In genomic region chr15:70486451-70487379, GRCh38 we compare ENCODE assay signal across 8 cellular contexts.
DNase-seq lines count a peak whose midpoint lies in the region; ATAC-seq and TF ChIP-seq lines count a peak whose summit lies in the region.

No MANE protein-coding gene starts in this region.

- no peak overlapping the region for H4K8ac ChIP-seq in neuronal stem cell (ENCODE audit: low read depth, low read length)

- no peaks in the 10 kb centered on the region for H3K27me3 ChIP-seq in PC-9 (ENCODE audit: insufficient read depth, low read depth)
- no peaks in the 10 kb centered on the region for H3K27me3 ChIP-seq in neuronal stem cell (ENCODE audit: control insufficient read depth in 3 of 3, insufficient read depth in 3 of 3, low read depth in 1 of 3, low read length in 3 of 3)
- H3K27me3 ChIP-seq in thyroid gland, result no peaks in the 10 kb centered on the region

- H3K9me3 ChIP-seq in PC-9 (ENCODE audit: insufficient read depth, low read depth) (no peaks in the 10 kb centered on the region), neuronal stem cell (replicated peaks in 1 of 2; ENCODE audit: control insufficient read depth in 2 of 2, insufficient read depth in 1 of 2, low read depth in 1 of 2, low read length in 2 of 2) (no peaks in the 10 kb centered on the region), thyroid gland (no peaks in the 10 kb centered on the region)

- H3K23ac ChIP-seq in neuronal stem cell (ENCODE audit: low read depth, low read length, poor library complexity), result no peak overlapping the region

- CTCF ChIA-PET in PC-9 (lab: Charles Lee), result interaction anchor here (0.6 to 1.1 kb wide), 2 partner anchors 30 to 1279 kb away, joined by 3 to 9 read pairs; no protein-coding TSS in a partner anchor

- H3K4me2 ChIP-seq in PC-9, result peak overlapping the region; percentile 72
- H3K4me2 ChIP-seq in neuronal stem cell (ENCODE audit: insufficient read depth, low read length, poor library complexity, severe bottlenecking), result no peak overlapping the region

- H3K9me2 ChIP-seq in PC-9 (ENCODE audit: insufficient read depth), result no peaks in the 10 kb centered on the region

- H2BK12ac ChIP-seq in neuronal stem cell (ENCODE audit: low read length), result no peak overlapping the region

- peak overlapping the region; percentile 2 for H3K18ac ChIP-seq in neuronal stem cell (ENCODE audit: low read length)

- no peak overlapping the region for H2AFZ ChIP-seq in PC-9
- no peak overlapping the region for H2AFZ ChIP-seq in neuronal stem cell (ENCODE audit: low read length)

- TF ChIP-seq CTCF in PC-9 (conservative IDR thresholded peaks at IDR 0.05), result no peak
- no peak for TF ChIP-seq CTCF in glutamatergic neuron (IDR thresholded peaks at IDR 0.05; ENCODE audit: partially characterized antibody, unreplicated experiment)
- no peak for TF ChIP-seq CTCF in thyroid gland (IDR thresholded peaks at IDR 0.05)

- H3K4me1 Mint-ChIP-seq in activated naive CD8-positive, alpha-beta T cell treated with anti-CD3 and anti-CD28 coated beads for 36 hours, result peaks cover 44% of the 10 kb centered on the region
- peaks cover 7% of the 10 kb centered on the region for H3K4me1 Mint-ChIP-seq in glutamatergic neuron (ENCODE audit: low read depth, unreplicated experiment)

- no peak overlapping the region for H2BK120ac ChIP-seq in neuronal stem cell (ENCODE audit: low read depth, low read length)

- peak overlapping the region; percentile 15 for H3K4me3 Mint-ChIP-seq in activated naive CD8-positive, alpha-beta T cell treated with anti-CD3 and anti-CD28 coated beads for 36 hours
- H3K4me3 Mint-ChIP-seq in glutamatergic neuron (ENCODE audit: unreplicated experiment), result no peak overlapping the region

- H3K9me3 Mint-ChIP-seq in activated naive CD8-positive, alpha-beta T cell treated with anti-CD3 and anti-CD28 coated beads for 36 hours, result no peaks in the 10 kb centered on the region
- H3K9me3 Mint-ChIP-seq in glutamatergic neuron (ENCODE audit: unreplicated experiment), result peaks cover 5% of the 10 kb centered on the region

- WGBS in neuronal stem cell (ENCODE audit: extremely low coverage in 2 of 2, insufficient read length in 2 of 2, insufficient replicate concordance in 1 of 2), 2 donors, result no CpG with 5 or more reads among the region's 16 CpGs
- 77 to 81% methylated on average over 13 to 16 of the region's 16 CpGs for WGBS in thyroid gland, 2 donors

- peaks cover 52% of the 10 kb centered on the region for H3K27me3 Mint-ChIP-seq in activated naive CD8-positive, alpha-beta T cell treated with anti-CD3 and anti-CD28 coated beads for 36 hours
- peaks cover 12% of the 10 kb centered on the region for H3K27me3 Mint-ChIP-seq in glutamatergic neuron (ENCODE audit: unreplicated experiment)

- no peak overlapping the region for H3K9ac ChIP-seq in neuronal stem cell (ENCODE audit: low read depth, low read length, poor library complexity)

- peaks cover 23% of the 10 kb centered on the region for H3F3A ChIP-seq in PC-9 (ENCODE audit: insufficient read depth, low read depth)

- H3K4ac ChIP-seq in neuronal stem cell (ENCODE audit: low read length), result no peak overlapping the region

- intact Hi-C loops in PC-9 (cut with micrococcal nuclease; ENCODE audit: unreplicated experiment), result loop anchor here (1.0 to 5.0 kb wide), 4 partner anchors 23 to 394 kb away; no protein-coding TSS in a partner anchor
- intact Hi-C loops in thyroid gland (cut with DNase I), result loop anchor here (5.0 kb wide), 1 partner anchor 1009 kb away; no protein-coding TSS in a partner anchor

- TF ChIP-seq POLR2A in thyroid gland (IDR thresholded peaks at IDR 0.05), result no peak

- H3K79me1 ChIP-seq in neuronal stem cell (ENCODE audit: low read depth, low read length), result no peaks in the 10 kb centered on the region

- peak overlapping the region; percentile 91 for H3K27ac ChIP-seq in PC-9
- H3K27ac ChIP-seq in neuronal stem cell (replicated peaks; ENCODE audit: low read length), result no peak overlapping the region
- no peak overlapping the region for H3K27ac ChIP-seq in thyroid gland

- H3K14ac ChIP-seq in neuronal stem cell (ENCODE audit: low read length), result peak overlapping the region; percentile 42

- no peaks in the 10 kb centered on the region for H3K79me2 ChIP-seq in PC-9 (ENCODE audit: low read depth)

- peak overlapping the region; percentile 73 for H3K27ac Mint-ChIP-seq in activated naive CD8-positive, alpha-beta T cell treated with anti-CD3 and anti-CD28 coated beads for 36 hours
- no peak overlapping the region for H3K27ac Mint-ChIP-seq in glutamatergic neuron (ENCODE audit: unreplicated experiment)

- ATAC-seq in GM18511 (IDR thresholded peaks at IDR 0.05; ENCODE audit: unreplicated experiment), result peak; percentile 82
- peak; percentile 49 for ATAC-seq in HG02840 (IDR thresholded peaks at IDR 0.05; ENCODE audit: low FRiP score, unreplicated experiment)

- DNase-seq in PC-9 (peak; percentile 51 to 86), neuronal stem cell (ENCODE audit: low spot score) (no peak), NCI-H524 treated with DMSO at 0.1 percent for 48 hours (lab: John Stamatoyannopoulos, UW) (no peak), glutamatergic neuron (no peak), thyroid gland (no peak)
- peak; percentile 87 for DNase-seq in activated naive CD8-positive, alpha-beta T cell treated with anti-CD3 and anti-CD28 coated beads for 36 hours

- POLR2A ChIA-PET in PC-9 (lab: Charles Lee; ENCODE audit: unreplicated experiment), result no interaction called here

- H3K36me3 Mint-ChIP-seq in activated naive CD8-positive, alpha-beta T cell treated with anti-CD3 and anti-CD28 coated beads for 36 hours, result no peaks in the 10 kb centered on the region
- no peaks in the 10 kb centered on the region for H3K36me3 Mint-ChIP-seq in glutamatergic neuron (ENCODE audit: unreplicated experiment)

- H3K36me3 ChIP-seq in PC-9 (ENCODE audit: low read depth), result no peaks in the 10 kb centered on the region
- no peaks in the 10 kb centered on the region for H3K36me3 ChIP-seq in neuronal stem cell (replicated peaks in 1 of 2; ENCODE audit: control insufficient read depth in 2 of 2, insufficient read depth in 2 of 2, low read length in 2 of 2)
- no peaks in the 10 kb centered on the region for H3K36me3 ChIP-seq in thyroid gland

- BruUV-seq in PC-9 (replicated peaks; lab: Mats Ljungman, UMichigan), result no TSS peak

- H3K4me3 ChIP-seq in PC-9, result no peak overlapping the region
- H3K4me3 ChIP-seq in neuronal stem cell (ENCODE audit: low read length in 2 of 2), result no peak overlapping the region
- no peak overlapping the region for H3K4me3 ChIP-seq in thyroid gland (replicated peaks in 1 of 3)

- H4K20me1 ChIP-seq in PC-9 (ENCODE audit: insufficient read depth), result no peaks in the 10 kb centered on the region

- H3K4me1 ChIP-seq in PC-9 (replicated peaks; ENCODE audit: insufficient read depth) (peaks cover 42% of the 10 kb centered on the region), neuronal stem cell (ENCODE audit: control insufficient read depth in 2 of 2, insufficient read depth in 1 of 2, low read depth in 1 of 2, low read length in 2 of 2) (no peaks in the 10 kb centered on the region), thyroid gland (no peaks in the 10 kb centered on the region)

- H2BK5ac ChIP-seq in neuronal stem cell (ENCODE audit: low read length), result no peak overlapping the region

- H2AK5ac ChIP-seq in neuronal stem cell (ENCODE audit: low read depth, low read length), result peak overlapping the region; percentile 57

- no peak overlapping the region for H4K91ac ChIP-seq in neuronal stem cell (ENCODE audit: low read depth, low read length, poor library complexity)

- H2BK15ac ChIP-seq in neuronal stem cell (ENCODE audit: low read length), result peak overlapping the region; percentile 4

Comparison
In these comparisons a context has a peak if more than half of its experiments do, and no peak if none do; other contexts are left out.
1. DNase-seq: peak in PC-9 (2 of 2) and activated naive CD8-positive, alpha-beta T cell treated with anti-CD3 and anti-CD28 coated beads for 36 hours (single experiment); none in neuronal stem cell (single experiment), NCI-H524 treated with DMSO at 0.1 percent for 48 hours (single experiment), glutamatergic neuron (single experiment) and thyroid gland (0 of 2).